ENCODE assay signal across 19 cellular contexts in genomic region chr4:126705271-126705670, GRCh38.
"Had no signal": no experiment of that assay in that cellular context is flagged by ENCODE, and none has a peak within 500 bp of the region (broad histone marks: within the 10 kb centered on the region; RNA-seq: fewer than 3 reads in every experiment).

No MANE protein-coding gene starts in this region.

- H3K9me3 Mint-ChIP-seq: dendritic cell treated with granulocyte-macrophage colony-stimulating factor and Interleukin-4, amounts not matched to agents 40 ng/mL and 50 ng/mL, for 4 days; type B pancreatic cell had no signal

- H3K4me3 Mint-ChIP-seq: activated CD4-positive, alpha-beta memory T cell treated with anti-CD3 and anti-CD28 coated beads for 36 hours; activated naive CD8-positive, alpha-beta T cell; activated T-cell treated with anti-CD3 and anti-CD28 coated beads, Interleukin-2, amount 50 U/mL, for 4 hours; dendritic cell treated with granulocyte-macrophage colony-stimulating factor and Interleukin-4, amounts not matched to agents 40 ng/mL and 50 ng/mL, for 4 days; effector memory CD8-positive, alpha-beta T cell; natural killer cell treated with Interleukin-12 subunit alpha and Interleukin-12 subunit beta and Interleukin-15 and Interleukin-18, amount 100 ng/mL, for 72 hours; T-cell; type B pancreatic cell had no signal

- ATAC-seq: activated T-cell treated with anti-CD3 and anti-CD28 coated beads, Interleukin-2, amount 50 U/mL, for 4 hours; effector memory CD8-positive, alpha-beta T cell; mucosa of descending colon; natural killer cell treated with Interleukin-12 subunit alpha and Interleukin-12 subunit beta and Interleukin-15 and Interleukin-18, amount 100 ng/mL, for 72 hours; right lobe of liver; T-cell had no signal

- H3K36me3 Mint-ChIP-seq: activated CD4-positive, alpha-beta memory T cell treated with anti-CD3 and anti-CD28 coated beads for 36 hours; activated naive CD8-positive, alpha-beta T cell; natural killer cell treated with Interleukin-12 subunit alpha and Interleukin-12 subunit beta and Interleukin-15 and Interleukin-18, amount 100 ng/mL, for 72 hours; T-cell; type B pancreatic cell had no signal

- H3K27me3 ChIP-seq: right lobe of liver had no signal

- H3K9me3 ChIP-seq: mucosa of descending colon, prostate gland, right lobe of liver had no signal

- H3K27ac ChIP-seq: prostate gland, right lobe of liver, VCaP had no signal

- DNase-seq: activated CD4-positive, alpha-beta memory T cell treated with anti-CD3 and anti-CD28 coated beads for 36 hours; activated gamma-delta T cell; activated T-cell treated with anti-CD3 and anti-CD28 coated beads, Interleukin-2, amount 50 U/mL, for 4 hours; aorta; caudate nucleus; effector memory CD8-positive, alpha-beta T cell; mucosa of descending colon; occipital lobe; right lobe of liver; stimulated activated CD4-positive, alpha-beta T cell treated with anti-CD3 and anti-CD28 coated beads, Interleukin-2, amount 100 ng/mL, for 24 hours; stimulated activated naive CD4-positive, alpha-beta T cell treated with Interleukin-2 at 50 U/mL for 16 hours; T-cell; T1000 had no signal

- H3K27me3 Mint-ChIP-seq: activated CD4-positive, alpha-beta memory T cell treated with anti-CD3 and anti-CD28 coated beads for 36 hours; activated naive CD8-positive, alpha-beta T cell; dendritic cell treated with granulocyte-macrophage colony-stimulating factor and Interleukin-4, amounts not matched to agents 40 ng/mL and 50 ng/mL, for 4 days; effector memory CD8-positive, alpha-beta T cell; natural killer cell treated with Interleukin-12 subunit alpha and Interleukin-12 subunit beta and Interleukin-15 and Interleukin-18, amount 100 ng/mL, for 72 hours; T-cell; type B pancreatic cell had no signal

- H3K4me3 ChIP-seq: mucosa of descending colon, prostate gland, right lobe of liver had no signal

- H3K4me1 ChIP-seq: prostate gland, right lobe of liver had no signal

- H3K4me1 Mint-ChIP-seq: T-cell had no signal

- H3K36me3 ChIP-seq: prostate gland, right lobe of liver had no signal

- H3K27ac Mint-ChIP-seq: activated CD4-positive, alpha-beta memory T cell treated with anti-CD3 and anti-CD28 coated beads for 36 hours; activated naive CD8-positive, alpha-beta T cell; dendritic cell treated with granulocyte-macrophage colony-stimulating factor and Interleukin-4, amounts not matched to agents 40 ng/mL and 50 ng/mL, for 4 days; effector memory CD8-positive, alpha-beta T cell; natural killer cell treated with Interleukin-12 subunit alpha and Interleukin-12 subunit beta and Interleukin-15 and Interleukin-18, amount 100 ng/mL, for 72 hours; T-cell; type B pancreatic cell had no signal
